16 cellular contexts compared by ENCODE assay signal in the genomic region with DNA sequence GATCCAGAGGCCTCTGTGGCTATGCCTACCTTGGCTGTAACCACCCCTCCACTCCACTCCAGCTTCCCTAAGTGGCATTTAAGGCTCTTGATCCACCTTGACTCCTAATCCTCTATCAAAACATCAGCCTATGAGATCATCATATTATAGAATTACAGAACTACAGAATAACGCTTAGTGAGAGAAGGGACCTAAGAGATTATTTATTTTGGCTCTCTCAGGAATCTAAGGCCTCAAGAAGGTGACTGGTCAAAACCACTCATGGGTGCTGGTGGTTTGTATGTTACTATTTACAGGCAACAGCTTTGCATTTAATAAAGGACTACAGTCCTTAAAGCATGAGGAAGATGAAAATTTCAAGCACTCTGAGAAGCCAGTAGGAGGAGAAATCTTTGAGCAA.
A peak's percentile ranks its signal among the peaks of the same experiment; 100 is the strongest.
DNase-seq lines count a peak whose midpoint lies in the region; ATAC-seq and TF ChIP-seq lines count a peak whose summit lies in the region.
"Had no signal": no experiment of that assay in that cellular context is flagged by ENCODE, and none has a peak within 500 bp of the region (broad histone marks: within the 10 kb centered on the region; RNA-seq: fewer than 3 reads in every experiment).

No MANE protein-coding gene starts in this region.

- intact Hi-C loops in left lung (cut with DNase I): no loop called here
- intact Hi-C loops in CD4-positive, alpha-beta memory T cell (cut with micrococcal nuclease): no loop called here

- in situ Hi-C loops in Caki2 (cut with HindIII; ENCODE audit: low pct_unique_long_range_greater_than_20kb, low sequenced_read_pairs): no loop called here

- ATAC-seq in left lung: peak; percentile 84
- ATAC-seq: GM23338, HCT116 had no signal

- H3K27me3 ChIP-seq in left lung: no peaks in the 10 kb centered on the region
- H3K27me3 ChIP-seq in CD4-positive, alpha-beta memory T cell (ENCODE audit: insufficient read depth, low read length): no peaks in the 10 kb centered on the region
- H3K27me3 ChIP-seq: Peyer's patch had no signal

- peaks cover 0 to 4% of the 10 kb centered on the region in 2 donors for H3K4me1 ChIP-seq in left lung
- H3K4me1 ChIP-seq in CD4-positive, alpha-beta memory T cell (ENCODE audit: insufficient read depth, low read length): no peaks in the 10 kb centered on the region
- H3K4me1 ChIP-seq: Peyer's patch had no signal

- DNase-seq in Caki2 (ENCODE audit: low read depth): peak; percentile 52
- peak; percentile 89 for DNase-seq in DMS79 treated with DMSO at 0.1 percent for 48 hours (lab: John Stamatoyannopoulos, UW)
- DNase-seq in NCI-H2029 treated with DMSO at 0.1 percent for 48 hours (lab: John Stamatoyannopoulos, UW): peak; percentile 95
- no peak for DNase-seq in left lung
- DNase-seq in CD4-positive, alpha-beta memory T cell: no peak
- no peak for DNase-seq in NCI-H1694 (lab: John Stamatoyannopoulos, UW)
- no peak for DNase-seq in NCI-H69 (lab: John Stamatoyannopoulos, UW)
- DNase-seq: Calu3; CD4-positive, alpha-beta T cell; NCI-H1105; NCI-H2171 treated with DMSO at 0.1 percent for 48 hours; NK-92 treated with Interleukin-12 subunit alpha and Interleukin-12 subunit beta, amount 100 ng/mL, for 24 hours; Peyer's patch; T-helper 2 cell had no signal

- no peaks in the 10 kb centered on the region for H3K36me3 Mint-ChIP-seq in CD4-positive, alpha-beta memory T cell

- no peaks in the 10 kb centered on the region for H3K36me3 ChIP-seq in left lung
- no peaks in the 10 kb centered on the region for H3K36me3 ChIP-seq in CD4-positive, alpha-beta memory T cell (ENCODE audit: insufficient read depth, low read length)
- H3K36me3 ChIP-seq: Peyer's patch had no signal

- CTCF ChIA-PET in CD4-positive, alpha-beta memory T cell (lab: Charles Lee; ENCODE audit: partially characterized antibody): no interaction called here

- H3K4me3 ChIP-seq in left lung: no peak overlapping the region
- no peak overlapping the region for H3K4me3 ChIP-seq in CD4-positive, alpha-beta memory T cell (ENCODE audit: low read length in 2 of 2)
- H3K4me3 ChIP-seq: GM23338, Peyer's patch had no signal

- peaks cover 0 to 2% of the 10 kb centered on the region in 2 donors for H3K27me3 Mint-ChIP-seq in CD4-positive, alpha-beta memory T cell
- H3K27me3 Mint-ChIP-seq: CD4-positive, alpha-beta T cell had no signal

- no peaks in the 10 kb centered on the region for H3K4me1 Mint-ChIP-seq in CD4-positive, alpha-beta memory T cell
- H3K4me1 Mint-ChIP-seq: GM23338 had no signal

- no peaks in the 10 kb centered on the region for H3K9me3 ChIP-seq in left lung
- H3K9me3 ChIP-seq in CD4-positive, alpha-beta memory T cell (ENCODE audit: control insufficient read depth in 1 of 2, low read length in 2 of 2): no peaks in the 10 kb centered on the region
- H3K9me3 ChIP-seq: Peyer's patch had no signal

- peaks cover 0 to 2% (median 0%) of the 10 kb centered on the region in 8 donors for H3K9me3 Mint-ChIP-seq in CD4-positive, alpha-beta memory T cell
- H3K9me3 Mint-ChIP-seq: CD4-positive, alpha-beta T cell; GM23338 had no signal

- H3K27ac Mint-ChIP-seq in CD4-positive, alpha-beta memory T cell: no peak overlapping the region
- H3K27ac Mint-ChIP-seq: CD4-positive, alpha-beta T cell; GM23338 had no signal

- no peak overlapping the region for H3K27ac ChIP-seq in left lung
- no peak overlapping the region for H3K27ac ChIP-seq in CD4-positive, alpha-beta memory T cell (ENCODE audit: low read depth, low read length)
- H3K27ac ChIP-seq: Peyer's patch had no signal

- no peak overlapping the region for H3K4me3 Mint-ChIP-seq in CD4-positive, alpha-beta memory T cell
- H3K4me3 Mint-ChIP-seq: CD4-positive, alpha-beta T cell; GM23338 had no signal

- POLR2A ChIA-PET in CD4-positive, alpha-beta memory T cell (lab: Charles Lee; ENCODE audit: partially characterized antibody): no interaction called here

- no peak for TF ChIP-seq CTCF in left lung (IDR thresholded peaks at IDR 0.05)

Comparison
In these comparisons a context has a peak if more than half of its experiments do, and no peak if none do; other contexts are left out.
1. DNase-seq: peak in Caki2 (single experiment), DMS79 treated with DMSO at 0.1 percent for 48 hours (single experiment) and NCI-H2029 treated with DMSO at 0.1 percent for 48 hours (single experiment); none in left lung (0 of 2), CD4-positive, alpha-beta memory T cell (0 of 5), NCI-H1694 (single experiment) and NCI-H69 (single experiment).